Comparison of ENCODE assay signal across 12 cellular contexts in the genomic region with DNA sequence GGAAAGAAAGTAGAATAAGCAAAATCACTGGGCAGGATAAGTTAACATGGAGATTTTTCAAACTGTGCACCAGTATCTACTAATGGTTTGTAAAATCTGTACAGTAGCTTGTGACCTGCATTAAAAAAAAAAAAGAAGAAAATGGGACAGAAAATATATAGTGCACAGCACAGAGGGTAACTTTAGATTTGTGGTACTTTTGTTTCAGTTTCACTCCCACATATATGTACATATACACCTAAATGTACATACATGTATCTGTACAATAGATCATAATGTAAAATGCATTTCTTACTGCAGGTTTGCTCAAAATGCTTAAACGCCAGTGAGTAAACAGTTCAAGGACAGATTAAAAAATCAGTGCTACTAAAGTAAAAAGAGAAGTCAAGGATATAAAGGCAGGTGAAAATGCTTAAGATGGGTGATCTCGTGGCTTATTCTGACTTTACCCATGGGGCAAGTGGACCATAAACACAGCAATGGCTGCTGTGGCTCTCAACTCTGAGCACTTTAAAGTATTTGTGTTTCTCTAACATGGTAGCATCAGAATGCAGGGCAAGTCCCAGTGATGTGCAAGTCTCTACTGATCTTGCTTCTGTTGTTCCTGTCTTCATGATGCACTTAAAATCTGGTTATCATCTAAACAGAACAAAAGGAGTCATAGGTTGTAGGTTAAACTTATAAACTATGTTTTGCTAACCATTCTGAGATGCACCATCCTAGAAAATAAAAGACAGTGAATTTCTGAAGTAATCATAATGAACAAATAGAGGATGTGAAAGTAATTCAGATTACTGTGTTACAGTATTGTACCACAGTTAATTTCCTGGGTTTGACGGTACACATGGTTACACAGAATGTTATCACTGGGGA.
DNase-seq lines count a peak whose midpoint lies in the region; ATAC-seq and TF ChIP-seq lines count a peak whose summit lies in the region.
"Had no signal": no experiment of that assay in that cellular context is flagged by ENCODE, and none has a peak within 500 bp of the region (broad histone marks: within the 10 kb centered on the region; RNA-seq: fewer than 3 reads in every experiment).

No MANE protein-coding gene starts in this region.

- H3K4me3 ChIP-seq in transverse colon = no peak overlapping the region
- H3K4me3 ChIP-seq: prostate gland, uterus had no signal

- WGBS in transverse colon (ENCODE audit: low coverage in 1 of 2), 2 donors = 69% methylated on average over 3 of the region's 3 CpGs

- peak overlapping the region; percentile 14 for H3K27ac Mint-ChIP-seq in T-helper 17 cell

- H3K4me3 Mint-ChIP-seq in T-helper 17 cell = peak overlapping the region; percentile 58

- H3K27me3 Mint-ChIP-seq in T-helper 17 cell = no peaks in the 10 kb centered on the region

- no peak overlapping the region for H3K27ac ChIP-seq in transverse colon
- H3K27ac ChIP-seq: uterus had no signal

- in situ Hi-C loops in transverse colon (cut with MboI; ENCODE audit: low pct_ligation_motif_present in 1 of 4, low pct_unique_long_range_greater_than_20kb in 1 of 4, low sequenced_read_pairs in 3 of 4) = no loop called here

- H3K4me1 Mint-ChIP-seq in T-helper 17 cell = peaks cover 20% of the 10 kb centered on the region

- TF ChIP-seq CTCF in transverse colon (IDR thresholded peaks at IDR 0.05) = no peak

- no peaks in the 10 kb centered on the region for H3K9me3 ChIP-seq in T-helper 17 cell (ENCODE audit: control insufficient read depth, low read length, poor library complexity, severe bottlenecking)
- H3K9me3 ChIP-seq in transverse colon = no peaks in the 10 kb centered on the region
- H3K9me3 ChIP-seq: prostate gland, uterus had no signal

- TF ChIP-seq EP300 in transverse colon (IDR thresholded peaks at IDR 0.05; ENCODE audit: low read depth) = no peak

- H3K27me3 ChIP-seq in transverse colon = no peaks in the 10 kb centered on the region
- H3K27me3 ChIP-seq: uterus had no signal

- H3K36me3 Mint-ChIP-seq in T-helper 17 cell (ENCODE audit: low read depth) = peaks cover 2% of the 10 kb centered on the region

- TF ChIP-seq POLR2A in transverse colon (IDR thresholded peaks at IDR 0.05) = no peak

- no peaks in the 10 kb centered on the region for H3K36me3 ChIP-seq in transverse colon
- H3K36me3 ChIP-seq: prostate gland, uterus had no signal

- no peak for DNase-seq in T-helper 17 cell
- no peak for DNase-seq in UCSD-AML1 (lab: John Stamatoyannopoulos, UW; ENCODE audit: unreplicated experiment)
- no peak for DNase-seq in HCEC 1CT
- no peak for DNase-seq in D341Med (ENCODE audit: low spot score)
- no peak for DNase-seq in transverse colon
- DNase-seq: activated CD4-positive, alpha-beta T cell treated with anti-CD3 and anti-CD28 coated beads for 1 hour; MM.1S; uterus had no signal

- peak; percentile 98 for ATAC-seq in GM18511 (IDR thresholded peaks at IDR 0.05; ENCODE audit: unreplicated experiment)
- ATAC-seq in GM21515 (IDR thresholded peaks at IDR 0.05; ENCODE audit: unreplicated experiment) = peak; percentile 94
- ATAC-seq in HG03103 (IDR thresholded peaks at IDR 0.05; ENCODE audit: low read depth, unreplicated experiment) = peak; percentile 96
- peak; percentile 66 for ATAC-seq in T-helper 17 cell

- H3K4me1 ChIP-seq in transverse colon = peaks cover 0 to 9% (median 3%) of the 10 kb centered on the region in 4 donors
- H3K4me1 ChIP-seq: prostate gland, uterus had no signal

- intact Hi-C loops in transverse colon (cut with DNase I; ENCODE audit: low total_unique reads) = no loop called here
